In genomic region chr4:116343809-116344208, GRCh38 we compare ENCODE assay signal across 19 cellular contexts.
"Had no signal": no experiment of that assay in that cellular context is flagged by ENCODE, and none has a peak within 500 bp of the region (broad histone marks: within the 10 kb centered on the region; RNA-seq: fewer than 3 reads in every experiment).

No MANE protein-coding gene starts in this region.

- DNase-seq: activated B cell treated with CpG ODN at 0.5 μM for 24 hours; activated CD4-positive, alpha-beta memory T cell treated with anti-CD3 and anti-CD28 coated beads for 36 hours; activated CD4-positive, alpha-beta T cell treated with anti-CD3 and anti-CD28 coated beads for 4 hours; activated effector memory CD4-positive, alpha-beta T cell treated with Interleukin-2 at 50 U/mL for 16 hours; activated naive CD4-positive, alpha-beta T cell treated with anti-CD3 and anti-CD28 coated beads, Interleukin-2, amount 10 ng/mL, durations not matched to agents 7 days and 5 days; activated T-cell treated with anti-CD3 and anti-CD28 coated beads, Interleukin-2, amount 50 U/mL, for 72 hours; body of pancreas; effector CD4-positive, alpha-beta T cell; foreskin fibroblast; kidney; natural killer cell; ovary; spleen; stimulated activated CD4-positive, alpha-beta T cell treated with anti-CD3 and anti-CD28 coated beads, Interleukin-4, amount 100 ng/mL, for 24 hours; stimulated activated naive CD4-positive, alpha-beta T cell treated with Interleukin-2 at 50 U/mL for 16 hours had no signal

- H3K27me3 Mint-ChIP-seq: activated B cell treated with CpG ODN at 0.5 μM for 24 hours; activated CD4-positive, alpha-beta memory T cell treated with anti-CD3 and anti-CD28 coated beads for 36 hours; activated naive CD4-positive, alpha-beta T cell treated with anti-CD3 and anti-CD28 coated beads, Interleukin-2, amount 10 ng/mL, durations not matched to agents 7 days and 5 days; dendritic cell treated with granulocyte-macrophage colony-stimulating factor and Interleukin-4, amounts not matched to agents 40 ng/mL and 50 ng/mL, for 4 days; type B pancreatic cell had no signal

- H3K4me1 Mint-ChIP-seq: activated B cell treated with CpG ODN at 0.5 μM for 24 hours; activated naive CD4-positive, alpha-beta T cell treated with anti-CD3 and anti-CD28 coated beads, Interleukin-2, amount 10 ng/mL, durations not matched to agents 7 days and 5 days; natural killer cell had no signal

- H3K27ac Mint-ChIP-seq: activated B cell treated with CpG ODN at 0.5 μM for 24 hours; activated CD4-positive, alpha-beta memory T cell treated with anti-CD3 and anti-CD28 coated beads for 36 hours; activated naive CD4-positive, alpha-beta T cell treated with anti-CD3 and anti-CD28 coated beads, Interleukin-2, amount 10 ng/mL, durations not matched to agents 7 days and 5 days; activated T-cell treated with anti-CD3 and anti-CD28 coated beads, Interleukin-2, amount 50 U/mL, for 72 hours; dendritic cell treated with granulocyte-macrophage colony-stimulating factor and Interleukin-4, amounts not matched to agents 40 ng/mL and 50 ng/mL, for 4 days; mesothelial cell of epicardium; natural killer cell; type B pancreatic cell had no signal

- H3K9me3 Mint-ChIP-seq: activated B cell treated with CpG ODN at 0.5 μM for 24 hours; activated CD4-positive, alpha-beta memory T cell treated with anti-CD3 and anti-CD28 coated beads for 36 hours; activated naive CD4-positive, alpha-beta T cell treated with anti-CD3 and anti-CD28 coated beads, Interleukin-2, amount 10 ng/mL, durations not matched to agents 7 days and 5 days; type B pancreatic cell had no signal

- H3K36me3 Mint-ChIP-seq: activated CD4-positive, alpha-beta memory T cell treated with anti-CD3 and anti-CD28 coated beads for 36 hours; activated naive CD4-positive, alpha-beta T cell treated with anti-CD3 and anti-CD28 coated beads, Interleukin-2, amount 10 ng/mL, durations not matched to agents 7 days and 5 days; mesothelial cell of epicardium; natural killer cell; type B pancreatic cell had no signal

- H3K4me3 Mint-ChIP-seq: activated B cell treated with CpG ODN at 0.5 μM for 24 hours; activated CD4-positive, alpha-beta memory T cell treated with anti-CD3 and anti-CD28 coated beads for 36 hours; activated naive CD4-positive, alpha-beta T cell treated with anti-CD3 and anti-CD28 coated beads, Interleukin-2, amount 10 ng/mL, durations not matched to agents 7 days and 5 days; activated T-cell treated with anti-CD3 and anti-CD28 coated beads, Interleukin-2, amount 50 U/mL, for 72 hours; dendritic cell treated with granulocyte-macrophage colony-stimulating factor and Interleukin-4, amounts not matched to agents 40 ng/mL and 50 ng/mL, for 4 days; mesothelial cell of epicardium; natural killer cell; type B pancreatic cell had no signal

- ATAC-seq: activated T-cell treated with anti-CD3 and anti-CD28 coated beads, Interleukin-2, amount 50 U/mL, for 72 hours; body of pancreas; left lobe of liver; natural killer cell had no signal
